ENCODE assay signal across 14 cellular contexts in genomic region chr15:36156855-36157521, GRCh38.
DNase-seq lines count a peak whose midpoint lies in the region; ATAC-seq and TF ChIP-seq lines count a peak whose summit lies in the region.
"Had no signal": no experiment of that assay in that cellular context is flagged by ENCODE, and none has a peak within 500 bp of the region (broad histone marks: within the 10 kb centered on the region; RNA-seq: fewer than 3 reads in every experiment).

No MANE protein-coding gene starts in this region.

- H3K36me3 Mint-ChIP-seq in activated CD4-positive, alpha-beta memory T cell treated with anti-CD3 and anti-CD28 coated beads, Interleukin-2, amount 10 ng/mL, durations not matched to agents 7 days and 5 days (ENCODE audit: low read depth) = no peaks in the 10 kb centered on the region
- H3K36me3 Mint-ChIP-seq in activated CD8-positive, alpha-beta T cell treated with anti-CD3 and anti-CD28 coated beads, Interleukin-2, amount 10 ng/mL, durations not matched to agents 7 days and 5 days (ENCODE audit: low read depth) = no peaks in the 10 kb centered on the region

- CTCF ChIA-PET in activated CD4-positive, alpha-beta memory T cell treated with anti-CD3 and anti-CD28 coated beads, Interleukin-2, amount 10 ng/mL, durations not matched to agents 7 days and 5 days (lab: Charles Lee) = no interaction called here
- CTCF ChIA-PET in activated CD8-positive, alpha-beta T cell treated with anti-CD3 and anti-CD28 coated beads, Interleukin-2, amount 10 ng/mL, durations not matched to agents 7 days and 5 days (lab: Charles Lee) = no interaction called here

- no peak for ATAC-seq in HG03108 (IDR thresholded peaks at IDR 0.05; ENCODE audit: unreplicated experiment)
- ATAC-seq in activated CD8-positive, alpha-beta T cell treated with anti-CD3 and anti-CD28 coated beads, Interleukin-2, amount 10 ng/mL, durations not matched to agents 7 days and 5 days = no peak

- H3K4me1 Mint-ChIP-seq in activated CD4-positive, alpha-beta memory T cell treated with anti-CD3 and anti-CD28 coated beads, Interleukin-2, amount 10 ng/mL, durations not matched to agents 7 days and 5 days = no peaks in the 10 kb centered on the region
- no peaks in the 10 kb centered on the region for H3K4me1 Mint-ChIP-seq in activated CD8-positive, alpha-beta T cell treated with anti-CD3 and anti-CD28 coated beads, Interleukin-2, amount 10 ng/mL, durations not matched to agents 7 days and 5 days (ENCODE audit: low read depth)

- POLR2A ChIA-PET in activated CD4-positive, alpha-beta memory T cell treated with anti-CD3 and anti-CD28 coated beads, Interleukin-2, amount 10 ng/mL, durations not matched to agents 7 days and 5 days (lab: Charles Lee) = no interaction called here
- POLR2A ChIA-PET in activated CD8-positive, alpha-beta T cell treated with anti-CD3 and anti-CD28 coated beads, Interleukin-2, amount 10 ng/mL, durations not matched to agents 7 days and 5 days (lab: Charles Lee) = no interaction called here

- TF ChIP-seq CTCF in lower leg skin (IDR thresholded peaks at IDR 0.05) = no peak

- no peak overlapping the region for H3K4me3 ChIP-seq in lower leg skin (ENCODE audit: low read depth, poor library complexity, severe bottlenecking)
- H3K4me3 ChIP-seq: thoracic aorta had no signal

- DNase-seq in stimulated activated CD4-positive, alpha-beta T cell treated with anti-CD3 and anti-CD28 coated beads, Interleukin-4, amount 100 ng/mL, for 1 hour = peak; percentile 1
- DNase-seq in stimulated activated CD4-positive, alpha-beta T cell treated with anti-CD3 and anti-CD28 coated beads, Interleukin-12 subunit alpha, Interleukin-12 subunit beta, amount 100 ng/mL, for 4 hours = no peak
- peak; percentile 93 for DNase-seq in fibroblast of gingiva (ENCODE audit: low read depth)
- DNase-seq in lower leg skin (ENCODE audit: low spot score in 2 of 2) = peak; percentile 58 to 83
- no peak for DNase-seq in NOMO-1 treated with dmso at 0.1 percent for 144 hours (lab: John Stamatoyannopoulos, UW; ENCODE audit: unreplicated experiment)
- DNase-seq in activated CD4-positive, alpha-beta memory T cell treated with anti-CD3 and anti-CD28 coated beads, Interleukin-2, amount 10 ng/mL, durations not matched to agents 7 days and 5 days = no peak
- DNase-seq in activated CD8-positive, alpha-beta T cell treated with anti-CD3 and anti-CD28 coated beads, Interleukin-2, amount 10 ng/mL, durations not matched to agents 7 days and 5 days = no peak
- DNase-seq: activated effector memory CD4-positive, alpha-beta T cell treated with Interleukin-2 at 50 U/mL for 16 hours; head of caudate nucleus; Karpas-422; midbrain; T-helper 1 cell had no signal

- no peak overlapping the region for H3K4me3 Mint-ChIP-seq in activated CD4-positive, alpha-beta memory T cell treated with anti-CD3 and anti-CD28 coated beads, Interleukin-2, amount 10 ng/mL, durations not matched to agents 7 days and 5 days
- no peak overlapping the region for H3K4me3 Mint-ChIP-seq in activated CD8-positive, alpha-beta T cell treated with anti-CD3 and anti-CD28 coated beads, Interleukin-2, amount 10 ng/mL, durations not matched to agents 7 days and 5 days

- no peaks in the 10 kb centered on the region for H3K27me3 Mint-ChIP-seq in activated CD4-positive, alpha-beta memory T cell treated with anti-CD3 and anti-CD28 coated beads, Interleukin-2, amount 10 ng/mL, durations not matched to agents 7 days and 5 days
- H3K27me3 Mint-ChIP-seq in activated CD8-positive, alpha-beta T cell treated with anti-CD3 and anti-CD28 coated beads, Interleukin-2, amount 10 ng/mL, durations not matched to agents 7 days and 5 days (ENCODE audit: low read depth) = no peaks in the 10 kb centered on the region

- TF ChIP-seq POLR2A in lower leg skin (IDR thresholded peaks at IDR 0.05) = no peak

- peaks cover 8% of the 10 kb centered on the region for H3K9me3 Mint-ChIP-seq in activated CD4-positive, alpha-beta memory T cell treated with anti-CD3 and anti-CD28 coated beads, Interleukin-2, amount 10 ng/mL, durations not matched to agents 7 days and 5 days
- H3K9me3 Mint-ChIP-seq in activated CD8-positive, alpha-beta T cell treated with anti-CD3 and anti-CD28 coated beads, Interleukin-2, amount 10 ng/mL, durations not matched to agents 7 days and 5 days (ENCODE audit: insufficient read depth) = peaks cover 4% of the 10 kb centered on the region

- 38 to 47% methylated on average over 1 of the region's 1 CpG for WGBS in lower leg skin, 2 donors

- intact Hi-C loops in lower leg skin (cut with DNase I; ENCODE audit: low total_unique reads) = loop anchor here (10.0 kb wide), 1 partner anchor 608 kb away; no protein-coding TSS in a partner anchor

- no peak overlapping the region for H3K27ac Mint-ChIP-seq in activated CD4-positive, alpha-beta memory T cell treated with anti-CD3 and anti-CD28 coated beads, Interleukin-2, amount 10 ng/mL, durations not matched to agents 7 days and 5 days
- H3K27ac Mint-ChIP-seq in activated CD8-positive, alpha-beta T cell treated with anti-CD3 and anti-CD28 coated beads, Interleukin-2, amount 10 ng/mL, durations not matched to agents 7 days and 5 days = no peak overlapping the region

Comparison
In these comparisons a context has a peak if more than half of its experiments do, and no peak if none do; other contexts are left out.
1. DNase-seq: peak in stimulated activated CD4-positive, alpha-beta T cell treated with anti-CD3 and anti-CD28 coated beads, Interleukin-4, amount 100 ng/mL, for 1 hour (single experiment), fibroblast of gingiva (single experiment) and lower leg skin (2 of 2); none in stimulated activated CD4-positive, alpha-beta T cell treated with anti-CD3 and anti-CD28 coated beads, Interleukin-12 subunit alpha, Interleukin-12 subunit beta, amount 100 ng/mL, for 4 hours (single experiment), NOMO-1 treated with dmso at 0.1 percent for 144 hours (single experiment), activated CD4-positive, alpha-beta memory T cell treated with anti-CD3 and anti-CD28 coated beads, Interleukin-2, amount 10 ng/mL, durations not matched to agents 7 days and 5 days (single experiment) and activated CD8-positive, alpha-beta T cell treated with anti-CD3 and anti-CD28 coated beads, Interleukin-2, amount 10 ng/mL, durations not matched to agents 7 days and 5 days (single experiment).